11 cellular contexts compared by ENCODE assay signal in genomic region chr10:90821864-90822263, GRCh38. TPM values are rescaled to one million over a fixed set of nuclear protein-coding genes. Genes with fewer than 3 reads are reported as not detected.
A peak's percentile ranks its signal among the peaks of the same experiment; 100 is the strongest.
DNase-seq lines count a peak whose midpoint lies in the region; ATAC-seq, FAIRE-seq and TF ChIP-seq lines count a peak whose summit lies in the region.
"Not testable (repeated sequence)": the region's sequence is repeated elsewhere in the genome, so short reads cannot be mapped to it uniquely, and the experiment has no call there.
"Had no signal": no experiment of that assay in that cellular context is flagged by ENCODE, and none has a peak within 500 bp of the region (broad histone marks: within the 10 kb centered on the region; RNA-seq: fewer than 3 reads in every experiment).

No MANE protein-coding gene starts in this region.

- H3K4me3 ChIP-seq in GM23338; HEK293 (ENCODE audit: low read depth, low read length); K562; H1 (ENCODE audit: extremely low read depth in 1 of 4, insufficient read depth in 2 of 4, low read depth in 3 of 4, low read length in 4 of 4): not testable (repeated sequence)

- H3K79me1 ChIP-seq in H1 (ENCODE audit: low read depth, low read length): not testable (repeated sequence)

- TF ChIP-seq POLR2A in K562 (conservative IDR thresholded peaks at IDR 0.05); H1 (IDR thresholded peaks at IDR 0.05; ENCODE audit: control extremely low read depth in 1 of 2, low read depth in 2 of 2, low read length in 2 of 2): not testable (repeated sequence)

- H3K79me2 ChIP-seq in GM23338 (replicated peaks; ENCODE audit: insufficient read depth) (peaks cover 93% of the 10 kb centered on the region), H1 (ENCODE audit: control insufficient read depth in 1 of 2, insufficient read depth in 2 of 2, low read length in 2 of 2) (peaks cover 0 to 84% of the 10 kb centered on the region in 2 experiments; a peak in 2 of 4 replicates)
- H3K79me2 ChIP-seq in K562 (ENCODE audit: control insufficient read depth, insufficient read depth, low read length): not testable (repeated sequence)

- in situ Hi-C loops in K562 (cut with MboI): not testable (repeated sequence)

- TF ChIP-seq CTCF in GM23338 (conservative IDR thresholded peaks at IDR 0.05; ENCODE audit: low read depth in 2 of 2); HEK293 (tag by site-specific recombination; IDR thresholded peaks at IDR 0.05); K562 (IDR thresholded peaks at IDR 0.05 in 2 of 3, conservative IDR thresholded peaks at IDR 0.05 in 1 of 3; ENCODE audit: insufficient read depth in 2 of 3, low read depth in 1 of 3, low read length in 3 of 3); H1 (IDR thresholded peaks at IDR 0.05; ENCODE audit: control extremely low read depth in 1 of 3, insufficient read depth in 1 of 3, low read depth in 1 of 3, low read length in 3 of 3): not testable (repeated sequence)

- not testable (repeated sequence) for DNase-seq in GM23338 (ENCODE audit: low spot score); K562 (ENCODE audit: extremely low read depth in 1 of 4, low spot score in 3 of 4); H1 (ENCODE audit: low read depth in 1 of 2, low spot score in 2 of 2)

- H3K18ac ChIP-seq in H1 (ENCODE audit: extremely low read depth, low read length): not testable (repeated sequence)

- H3K27ac Mint-ChIP-seq in GM23338: not testable (repeated sequence)

- not testable (repeated sequence) for TF ChIP-seq RAD21 in K562 (CRISPR knock-in tag; conservative IDR thresholded peaks at IDR 0.05 in 1 of 2, IDR thresholded peaks at IDR 0.05 in 1 of 2); H1 (IDR thresholded peaks at IDR 0.05 in 1 of 2, conservative IDR thresholded peaks at IDR 0.05 in 1 of 2; ENCODE audit: low read depth in 2 of 2, low read length in 2 of 2)

- H3K9me2 ChIP-seq in GM23338 (ENCODE audit: insufficient read depth): peaks cover 13% of the 10 kb centered on the region; the same call in 1 of the 2 replicates

- H3K4me1 ChIP-seq in GM23338 (ENCODE audit: insufficient read depth): peaks cover 38% of the 10 kb centered on the region
- not testable (repeated sequence) for H3K4me1 ChIP-seq in HEK293 (ENCODE audit: control insufficient read depth, insufficient read depth, low read length); K562 (replicated peaks in 1 of 2; ENCODE audit: control insufficient read depth in 2 of 2, insufficient read depth in 2 of 2, low read length in 2 of 2); H1 (replicated peaks in 1 of 4; ENCODE audit: control insufficient read depth in 3 of 4, insufficient read depth in 4 of 4, low read length in 3 of 4)

- H3K9me3 ChIP-seq in HEK293 (ENCODE audit: control insufficient read depth, insufficient read depth, low read depth, low read length); K562 (replicated peaks; ENCODE audit: control insufficient read depth, insufficient read depth, low read depth, low read length): not testable (repeated sequence)
- peaks cover 32 to 36% of the 10 kb centered on the region in 2 experiments for H3K9me3 ChIP-seq in H1 (ENCODE audit: insufficient read depth in 2 of 2, low read depth in 1 of 2, low read length in 1 of 2)

- not testable (repeated sequence) for BruUV-seq in K562 (replicated peaks; lab: Mats Ljungman, UMichigan)

- H2AFZ ChIP-seq in GM23338; K562 (ENCODE audit: low read depth, low read length); H1 (ENCODE audit: low read length): not testable (repeated sequence)

- H2BK20ac ChIP-seq in H1 (ENCODE audit: low read length): not testable (repeated sequence)

- not testable (repeated sequence) for H3K9ac ChIP-seq in K562 (ENCODE audit: insufficient read depth in 1 of 2, low read depth in 2 of 2, low read length in 2 of 2); H1 (replicated peaks in 1 of 4; ENCODE audit: extremely low read depth in 1 of 4, low read depth in 3 of 4, low read length in 3 of 4)

- not testable (repeated sequence) for H3K23ac ChIP-seq in H1 (ENCODE audit: insufficient read length)

- POLR2A ChIA-PET in HEK293 (lab: Yijun Ruan, JAX); K562 (lab: Yijun Ruan, JAX); H1 (lab: Charles Lee; ENCODE audit: partially characterized antibody): not testable (repeated sequence)

- H3K4ac ChIP-seq in H1 (replicated peaks; ENCODE audit: insufficient read length, low read depth, low read length): not testable (repeated sequence)

- not testable (repeated sequence) for H2BK15ac ChIP-seq in H1 (ENCODE audit: low read length)

- ATAC-seq in GM23338, K562: not testable (repeated sequence)

- peaks cover 27% of the 10 kb centered on the region for H3K4me1 Mint-ChIP-seq in GM23338

- not testable (repeated sequence) for H4K91ac ChIP-seq in H1 (replicated peaks; ENCODE audit: insufficient read length, low read length)

- H3K4me2 ChIP-seq in GM23338; K562 (ENCODE audit: insufficient read depth, low read length); H1 (ENCODE audit: insufficient read depth in 1 of 2, low read depth in 2 of 2, low read length in 2 of 2): not testable (repeated sequence)

- H2AK5ac ChIP-seq in H1 (ENCODE audit: low read depth, low read length): peak overlapping the region; percentile 15; the same call in 1 of the 2 replicates

- H3K23me2 ChIP-seq in H1 (ENCODE audit: low read depth, low read length): not testable (repeated sequence)

- H2BK12ac ChIP-seq in H1 (ENCODE audit: low read depth, low read length): not testable (repeated sequence)

- not testable (repeated sequence) for H3K27me3 ChIP-seq in GM23338 (ENCODE audit: insufficient read depth); K562 (ENCODE audit: control insufficient read depth in 2 of 2, insufficient read depth in 2 of 2, low read length in 2 of 2); H1 (replicated peaks in 1 of 4; ENCODE audit: control insufficient read depth in 3 of 4, extremely low read depth in 1 of 4, insufficient read depth in 3 of 4, low read length in 3 of 4)

- H3K27me3 Mint-ChIP-seq in GM23338 (ENCODE audit: insufficient read depth, low read depth, poor library complexity): not testable (repeated sequence)

- H3K4me3 Mint-ChIP-seq in GM23338: not testable (repeated sequence)

- H3F3A ChIP-seq in GM23338 (replicated peaks; ENCODE audit: low read depth): not testable (repeated sequence)

- H3K36me3 Mint-ChIP-seq in GM23338 (ENCODE audit: low read depth): peaks cover 82% of the 10 kb centered on the region

- not testable (repeated sequence) for FAIRE-seq in K562 (lab: Jason Lieb, UNC); H1 (lab: Jason Lieb, UNC)

- H3K9me1 ChIP-seq in K562 (ENCODE audit: control insufficient read depth, insufficient read depth, low read length): not testable (repeated sequence)

- not testable (repeated sequence) for H3K14ac ChIP-seq in H1 (ENCODE audit: insufficient read length)

- intact Hi-C loops in K562 (cut with micrococcal nuclease): not testable (repeated sequence)

- H2BK5ac ChIP-seq in H1 (ENCODE audit: low read depth, low read length): not testable (repeated sequence)

- not testable (repeated sequence) for TF ChIP-seq EP300 in K562 (IDR thresholded peaks at IDR 0.05; ENCODE audit: low read length); H1 (IDR thresholded peaks at IDR 0.05; ENCODE audit: borderline replicate concordance in 1 of 2, low read depth in 2 of 2, low read length in 2 of 2)

- not testable (repeated sequence) for H4K8ac ChIP-seq in H1 (ENCODE audit: extremely low read depth, insufficient read depth, low read length)

- not testable (repeated sequence) for H4K20me1 ChIP-seq in GM23338 (replicated peaks; ENCODE audit: insufficient read depth); K562 (replicated peaks; ENCODE audit: control insufficient read depth, insufficient read depth, low read length); H1 (replicated peaks in 1 of 2; ENCODE audit: control insufficient read depth in 1 of 2, insufficient read depth in 2 of 2, low read length in 2 of 2)

- H4K5ac ChIP-seq in H1 (ENCODE audit: insufficient read length, low read depth, low read length): not testable (repeated sequence)

- not testable (repeated sequence) for H2BK120ac ChIP-seq in H1 (replicated peaks; ENCODE audit: low read depth, low read length)

- not testable (repeated sequence) for H3K56ac ChIP-seq in H1 (replicated peaks; ENCODE audit: insufficient read length, low read depth, low read length)

- H3K27ac ChIP-seq in GM23338 (ENCODE audit: low read depth): peak overlapping the region; percentile 51; the same call in 1 of the 2 replicates
- not testable (repeated sequence) for H3K27ac ChIP-seq in HEK293 (ENCODE audit: extremely low read depth, low read depth, low read length); K562 (ENCODE audit: extremely low read depth, low read depth, low read length); H1 (ENCODE audit: low read depth, low read length)

- 0% methylated on average over 1 of the region's 1 CpG for WGBS in K562 (ENCODE audit: insufficient coverage, low coverage, missing lambda C conversion rate)
- 77% methylated on average over 1 of the region's 1 CpG; no CpG with 5 or more reads in 1 of the 2 experiments for WGBS in H1 (ENCODE audit: extremely low coverage in 1 of 2, insufficient coverage in 1 of 2, insufficient read length in 1 of 2, insufficient replicate concordance in 2 of 2, low coverage in 1 of 2, low lambda C conversion rate in 2 of 2, missing lambda C conversion rate in 1 of 2), 2 experiments

- H3K9me3 Mint-ChIP-seq in GM23338: peaks cover 49% of the 10 kb centered on the region

- H3K36me3 ChIP-seq in GM23338 (ENCODE audit: insufficient read depth): peaks cover 11% of the 10 kb centered on the region
- H3K36me3 ChIP-seq in HEK293 (ENCODE audit: control insufficient read depth in 2 of 2, insufficient read depth in 1 of 2, low read length in 2 of 2); K562 (ENCODE audit: control insufficient read depth, insufficient read depth, low read length): not testable (repeated sequence)
- H3K36me3 ChIP-seq in H1 (ENCODE audit: control insufficient read depth in 2 of 4, insufficient read depth in 4 of 4, low read length in 3 of 4): peaks cover 0 to 20% (median 0%) of the 10 kb centered on the region in 4 experiments; a peak in 2 of 8 replicates

- CTCF ChIA-PET in HEK293 (lab: Yijun Ruan, JAX); K562 (lab: Yijun Ruan, JAX; ENCODE audit: low intra/inter-chr PET ratio): not testable (repeated sequence)
- CTCF ChIA-PET in H1 (lab: Charles Lee; ENCODE audit: partially characterized antibody): interaction anchor here (2.0 kb wide), 1 partner anchor 34 kb away, joined by 9 read pairs; no protein-coding TSS in a partner anchor

RNA-seq across cellular contexts. Expression of gene HTR7, which starts 36.0 kb away (rescaled TPM):
- 41.0 and 42.2 TPM in 2 replicates for total RNA-seq in GM23338 (2014; rRNA removed; shearing (Covaris generic))
- polyA plus RNA-seq in GM23338 (2016; fragmentation: Nextera tagmentation; extraction: Ambion mirVana): 5.1 and 7.0 TPM in 2 replicates
- total RNA-seq in K562 (2011; cell fraction: chromatin; rRNA removed; ENCODE audit: low replicate concordance): 0.21 TPM in 2 replicates
- 0.13 and 0.17 TPM in 2 replicates for total RNA-seq in K562 (2011; cell fraction: nucleolus; rRNA removed)
- 0.22 and 0.46 TPM in 2 replicates for total RNA-seq in K562 (2011; cell fraction: nucleoplasm; rRNA removed)
- 0.14 and 0.53 TPM in 2 replicates for total RNA-seq in K562 (2014; rRNA removed)
- total RNA-seq in K562 (2014; rRNA removed; fragmentation: Illumina TruSeq; extraction: Trizol): 0.29 and 0.33 TPM in 2 replicates
- total RNA-seq in K562 (2015; rRNA removed; fragmentation: Illumina TruSeq; extraction: Trizol): 0.18 and 0.30 TPM in 2 replicates
- 0.24 and 0.36 TPM in 2 replicates for total RNA-seq in K562 (2021)
- 0.21 and 0.46 TPM in 2 replicates for polyA plus RNA-seq in K562 (2011; rRNA removed)
- 0.12 and 0.28 TPM in 2 replicates for polyA plus RNA-seq in K562 (2011; cell fraction: cytosol; rRNA removed)
- polyA plus RNA-seq in K562 (2011; cell fraction: nucleus; rRNA removed): 0.20 and 0.35 TPM in 2 replicates
- polyA plus RNA-seq in K562 (2012): 0.24 and 0.27 TPM in 2 replicates
- 0.21 and 0.26 TPM in 2 replicates for polyA plus RNA-seq in K562 (2014; fragmentation: Illumina TruSeq; extraction: Trizol)
- polyA plus RNA-seq in K562 (2014; fragmentation: Nextera tagmentation; extraction: Ambion mirVana): under 1 TPM; 0.07 to 0.08 TPM
- polyA plus RNA-seq in K562 (2014; rRNA removed): 0.17 and 0.28 TPM in 2 replicates
- 0.25 and 0.93 TPM in 2 replicates for polyA minus RNA-seq in K562 (2011; rRNA and poly(A)+ RNA removed)
- 0.29 and 1.3 TPM in 2 replicates for polyA minus RNA-seq in K562 (2011; cell fraction: cytosol; rRNA and poly(A)+ RNA removed)
- polyA minus RNA-seq in K562 (2011; cell fraction: nucleus; rRNA and poly(A)+ RNA removed): 0.40 and 1.6 TPM in 2 replicates
- 24.6 and 26.9 TPM in 2 replicates for total RNA-seq in H1 (2021; fragmentation: NEBNext Ultra II Directional; extraction: Animal tissue kit (Norgen Biotek cat#: 25700))
- polyA plus RNA-seq in H1 (2011; rRNA removed): 11.5 and 22.9 TPM in 2 replicates
- 12.3 TPM for polyA plus RNA-seq in H1 (2011; cell fraction: cytosol; rRNA removed)
- polyA plus RNA-seq in H1 (2011; cell fraction: nucleus; rRNA removed): 13.9 TPM
- 22.1 to 28.6 TPM (median 25.0 TPM) in 4 replicates for polyA plus RNA-seq in H1 (2012, experiment 1 of 2)
- 4.5 TPM for polyA plus RNA-seq in H1 (2012, experiment 2 of 2)
- 4.6 TPM for polyA plus RNA-seq in H1 (2013, experiment 1 of 2)
- 4.4 TPM for polyA plus RNA-seq in H1 (2013, experiment 2 of 2)
- polyA minus RNA-seq in H1 (2011; rRNA and poly(A)+ RNA removed): 26.2 and 55.7 TPM in 2 replicates
- 11.0 TPM for polyA minus RNA-seq in H1 (2011; cell fraction: cytosol; rRNA and poly(A)+ RNA removed)
- 56.1 TPM for polyA minus RNA-seq in H1 (2011; cell fraction: nucleus; rRNA and poly(A)+ RNA removed)
- total RNA-seq: A673; B cell; Caco-2; CD4-positive, alpha-beta memory T cell; CD4-positive, CD25-positive, alpha-beta regulatory T cell; CD8-positive, alpha-beta memory T cell; CD8-positive, alpha-beta T cell had no signal
- polyA plus RNA-seq: CD4-positive, alpha-beta memory T cell; CD4-positive, CD25-positive, alpha-beta regulatory T cell; CD8-positive, alpha-beta memory T cell had no signal

RNA-seq across cellular contexts. Expression of gene RPP30, which starts 49.9 kb away (rescaled TPM):
- 74.1 and 89.7 TPM in 2 replicates for total RNA-seq in GM23338 (2014; rRNA removed; shearing (Covaris generic))
- 139 and 142 TPM in 2 replicates for polyA plus RNA-seq in GM23338 (2016; fragmentation: Nextera tagmentation; extraction: Ambion mirVana)
- 16.7 and 25.5 TPM in 2 replicates for total RNA-seq in K562 (2011; cell fraction: chromatin; rRNA removed; ENCODE audit: low replicate concordance)
- 9.7 and 14.6 TPM in 2 replicates for total RNA-seq in K562 (2011; cell fraction: nucleolus; rRNA removed)
- 14.4 and 29.3 TPM in 2 replicates for total RNA-seq in K562 (2011; cell fraction: nucleoplasm; rRNA removed)
- total RNA-seq in K562 (2014; rRNA removed): 37.3 and 48.8 TPM in 2 replicates
- total RNA-seq in K562 (2014; rRNA removed; fragmentation: Illumina TruSeq; extraction: Trizol): 69.1 and 80.5 TPM in 2 replicates
- 64.1 and 73.3 TPM in 2 replicates for total RNA-seq in K562 (2015; rRNA removed; fragmentation: Illumina TruSeq; extraction: Trizol)
- 52.5 and 53.4 TPM in 2 replicates for total RNA-seq in K562 (2021)
- polyA plus RNA-seq in K562 (2011; rRNA removed): 45.8 and 63.4 TPM in 2 replicates
- 16.2 and 22.3 TPM in 2 replicates for polyA plus RNA-seq in K562 (2011; cell fraction: cytosol; rRNA removed)
- 23.6 and 30.5 TPM in 2 replicates for polyA plus RNA-seq in K562 (2011; cell fraction: nucleus; rRNA removed)
- 44.8 and 62.8 TPM in 2 replicates for polyA plus RNA-seq in K562 (2012)
- 59.8 and 76.2 TPM in 2 replicates for polyA plus RNA-seq in K562 (2014; fragmentation: Illumina TruSeq; extraction: Trizol)
- polyA plus RNA-seq in K562 (2014; fragmentation: Nextera tagmentation; extraction: Ambion mirVana): 100 to 1,000 TPM; 166 to 170 TPM
- polyA plus RNA-seq in K562 (2014; rRNA removed): 63.9 and 76.3 TPM in 2 replicates
- polyA minus RNA-seq in K562 (2011; rRNA and poly(A)+ RNA removed): 48.9 and 61.4 TPM in 2 replicates
- 18.7 and 21.3 TPM in 2 replicates for polyA minus RNA-seq in K562 (2011; cell fraction: cytosol; rRNA and poly(A)+ RNA removed)
- polyA minus RNA-seq in K562 (2011; cell fraction: nucleus; rRNA and poly(A)+ RNA removed): 12.9 and 18.4 TPM in 2 replicates
- total RNA-seq in H1 (2021; fragmentation: NEBNext Ultra II Directional; extraction: Animal tissue kit (Norgen Biotek cat#: 25700)): 76.7 and 79.7 TPM in 2 replicates
- 20.9 and 38.9 TPM in 2 replicates for polyA plus RNA-seq in H1 (2011; rRNA removed)
- 34.4 TPM for polyA plus RNA-seq in H1 (2011; cell fraction: cytosol; rRNA removed)
- polyA plus RNA-seq in H1 (2011; cell fraction: nucleus; rRNA removed): 15.8 TPM
- polyA plus RNA-seq in H1 (2012, experiment 1 of 2): 61.9 to 112 TPM (median 66.5 TPM) in 4 replicates
- 75.7 TPM for polyA plus RNA-seq in H1 (2012, experiment 2 of 2)
- polyA plus RNA-seq in H1 (2013, experiment 1 of 2): 66.8 TPM
- polyA plus RNA-seq in H1 (2013, experiment 2 of 2): 67.9 TPM
- polyA minus RNA-seq in H1 (2011; rRNA and poly(A)+ RNA removed): 47.4 and 51.0 TPM in 2 replicates
- polyA minus RNA-seq in H1 (2011; cell fraction: cytosol; rRNA and poly(A)+ RNA removed): 28.5 TPM
- 47.9 TPM for polyA minus RNA-seq in H1 (2011; cell fraction: nucleus; rRNA and poly(A)+ RNA removed)

Comparison
In these comparisons a context has a peak if more than half of its experiments do, and no peak if none do; other contexts are left out.
1. RNA of gene HTR7, which starts 36.0 kb away (total RNA-seq): 41.0 to 42.2 TPM in GM23338 and 24.6 to 26.9 TPM in H1; 0.13 to 0.53 TPM in K562; every median in the first group is over 10 times any median in the second.